In the genomic region with DNA sequence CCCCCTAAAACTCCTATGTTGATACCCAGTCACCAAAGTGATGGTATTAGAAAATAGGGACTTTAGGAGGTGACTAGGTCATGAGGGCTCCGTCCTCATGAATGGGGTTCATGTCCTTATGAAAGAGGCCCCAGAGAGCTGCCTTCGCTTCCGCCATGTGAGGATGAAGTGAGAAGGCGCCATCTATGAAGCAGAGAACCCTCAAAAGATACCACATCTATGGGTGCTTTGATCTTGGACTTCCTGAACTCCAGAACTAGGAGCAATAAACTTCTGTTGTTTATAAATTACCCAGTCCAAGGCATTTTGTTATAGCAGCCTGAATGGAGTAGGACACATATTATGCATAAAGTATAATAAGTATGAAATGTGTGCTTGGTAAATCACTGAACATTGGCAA, we compare ENCODE assay signal across 20 cellular contexts. TPM values are rescaled to one million over a fixed set of nuclear protein-coding genes. Genes with fewer than 3 reads are reported as not detected.
DNase-seq lines count a peak whose midpoint lies in the region; ATAC-seq and TF ChIP-seq lines count a peak whose summit lies in the region.
"Had no signal": no experiment of that assay in that cellular context is flagged by ENCODE, and none has a peak within 500 bp of the region (broad histone marks: within the 10 kb centered on the region; RNA-seq: fewer than 3 reads in every experiment).

No MANE protein-coding gene starts in this region.

- CTCF ChIA-PET in activated CD4-positive, alpha-beta T cell treated with anti-CD3 and anti-CD28 coated beads, Interleukin-2, amount 10 ng/mL, durations not matched to agents 7 days and 5 days (lab: Charles Lee) = interaction anchor here (0.6 kb wide), 3 partner anchors 214 to 1197 kb away, joined by 3 to 4 read pairs (median 3); no protein-coding TSS in a partner anchor

- H3K27ac Mint-ChIP-seq in activated CD4-positive, alpha-beta T cell treated with anti-CD3 and anti-CD28 coated beads, Interleukin-2, amount 10 ng/mL, durations not matched to agents 7 days and 5 days = no peak overlapping the region
- H3K27ac Mint-ChIP-seq: HFFc6 had no signal

- POLR2A ChIA-PET in activated CD4-positive, alpha-beta T cell treated with anti-CD3 and anti-CD28 coated beads, Interleukin-2, amount 10 ng/mL, durations not matched to agents 7 days and 5 days (lab: Charles Lee) = no interaction called here

- no peak for TF ChIP-seq CTCF in DND-41 (IDR thresholded peaks at IDR 0.05; ENCODE audit: borderline replicate concordance, extremely low read depth, low read length, poor library complexity, severe bottlenecking)

- H3K27me3 Mint-ChIP-seq in activated CD4-positive, alpha-beta T cell treated with anti-CD3 and anti-CD28 coated beads, Interleukin-2, amount 10 ng/mL, durations not matched to agents 7 days and 5 days = peaks cover 2% of the 10 kb centered on the region

- peak; percentile 21 for DNase-seq in activated CD4-positive, alpha-beta T cell treated with anti-CD3 and anti-CD28 coated beads, Interleukin-2, amount 10 ng/mL, durations not matched to agents 7 days and 5 days
- no peak for DNase-seq in activated CD4-positive, alpha-beta T cell treated with anti-CD3 and anti-CD28 coated beads, Interleukin-2, amount 50 U/mL, for 4 hours
- DNase-seq in DND-41 (peak; percentile 49), cerebellum (ENCODE audit: low spot score) (no peak), cerebellar nuclear complex (lab: John Stamatoyannopoulos, UW) (no peak)
- DNase-seq in central memory CD4-positive, alpha-beta T cell = peak; percentile 41
- DNase-seq: 8988T; C1 segment of cervical spinal cord; Calu3; CD8-positive, alpha-beta T cell; DMS79 treated with DMSO at 0.1 percent for 48 hours; EL; GOT3; H7; HFFc6; IMR-90; KBM-7 had no signal

- peaks cover 2% of the 10 kb centered on the region for H3K36me3 Mint-ChIP-seq in activated CD4-positive, alpha-beta T cell treated with anti-CD3 and anti-CD28 coated beads, Interleukin-2, amount 10 ng/mL, durations not matched to agents 7 days and 5 days (ENCODE audit: low read depth)
- H3K36me3 Mint-ChIP-seq: CD8-positive, alpha-beta T cell had no signal

- H3K4me3 Mint-ChIP-seq in activated CD4-positive, alpha-beta T cell treated with anti-CD3 and anti-CD28 coated beads, Interleukin-2, amount 10 ng/mL, durations not matched to agents 7 days and 5 days = no peak overlapping the region
- H3K4me3 Mint-ChIP-seq: CD8-positive, alpha-beta T cell; HFFc6 had no signal

- ATAC-seq in DND-41 (ENCODE audit: insufficient read depth, low read depth) = peak; percentile 70
- ATAC-seq in GM21526 (IDR thresholded peaks at IDR 0.05; ENCODE audit: low FRiP score, unreplicated experiment) = no peak
- no peak for ATAC-seq in GM18858 (IDR thresholded peaks at IDR 0.05; ENCODE audit: unreplicated experiment)
- ATAC-seq: CD8-positive, alpha-beta T cell; HCT116 had no signal

- H2AFZ ChIP-seq in DND-41 (ENCODE audit: low read depth, low read length) = no peak overlapping the region

- no peaks in the 10 kb centered on the region for H3K9me3 ChIP-seq in DND-41 (ENCODE audit: insufficient read depth, low read length, severe bottlenecking)

- H3K4me1 ChIP-seq in DND-41 (ENCODE audit: insufficient read depth, low read length) = peaks cover 12% of the 10 kb centered on the region

- H3K27me3 ChIP-seq in DND-41 (ENCODE audit: insufficient read depth, low read length, poor library complexity) = no peaks in the 10 kb centered on the region

- no peak overlapping the region for H3K27ac ChIP-seq in DND-41 (ENCODE audit: low read length)

- H3K4me3 ChIP-seq in DND-41 (ENCODE audit: low read depth in 1 of 2, low read length in 2 of 2) = no peak overlapping the region

- no peaks in the 10 kb centered on the region for H3K79me2 ChIP-seq in DND-41 (ENCODE audit: insufficient read depth, low read length)

- H3K4me2 ChIP-seq in DND-41 (ENCODE audit: insufficient read depth, low read length) = no peak overlapping the region

- peaks cover 2% of the 10 kb centered on the region for H3K9me3 Mint-ChIP-seq in activated CD4-positive, alpha-beta T cell treated with anti-CD3 and anti-CD28 coated beads, Interleukin-2, amount 10 ng/mL, durations not matched to agents 7 days and 5 days
- H3K9me3 Mint-ChIP-seq: HFFc6 had no signal

- no peaks in the 10 kb centered on the region for H3K36me3 ChIP-seq in DND-41 (ENCODE audit: insufficient read depth, low read length)

- no peak overlapping the region for H3K9ac ChIP-seq in DND-41 (ENCODE audit: low read depth, low read length)

- no peaks in the 10 kb centered on the region for H4K20me1 ChIP-seq in DND-41 (ENCODE audit: insufficient read depth, low read length)

- peaks cover 23% of the 10 kb centered on the region for H3K4me1 Mint-ChIP-seq in activated CD4-positive, alpha-beta T cell treated with anti-CD3 and anti-CD28 coated beads, Interleukin-2, amount 10 ng/mL, durations not matched to agents 7 days and 5 days

RNA-seq across cellular contexts. Expression of a gene that starts 8.1 kb away (rescaled TPM):
- 10 to 100 TPM; 13.7 to 17.6 TPM for total RNA-seq in activated CD4-positive, alpha-beta T cell treated with anti-CD3 and anti-CD28 coated beads, Interleukin-2, amount 10 ng/mL, durations not matched to agents 7 days and 5 days
- total RNA-seq in cerebellum = 15.6 TPM

Comparison
In these comparisons a context has a peak if more than half of its experiments do, and no peak if none do; other contexts are left out.
1. DNase-seq: peak in activated CD4-positive, alpha-beta T cell treated with anti-CD3 and anti-CD28 coated beads, Interleukin-2, amount 10 ng/mL, durations not matched to agents 7 days and 5 days (single experiment), DND-41 (single experiment) and central memory CD4-positive, alpha-beta T cell (single experiment); none in activated CD4-positive, alpha-beta T cell treated with anti-CD3 and anti-CD28 coated beads, Interleukin-2, amount 50 U/mL, for 4 hours (0 of 2), cerebellum (single experiment) and cerebellar nuclear complex (0 of 2).